ENCODE assay signal across 8 cellular contexts in genomic region chr16:30747331-30747730, GRCh38.
DNase-seq lines count a peak whose midpoint lies in the region; TF ChIP-seq lines count a peak whose summit lies in the region.

No MANE protein-coding gene starts in this region.

- peak; percentile 35 for DNase-seq in GM03348 (ENCODE audit: low spot score)
- peak; percentile 32 for DNase-seq in RWPE1 (ENCODE audit: low spot score)
- DNase-seq in fibroblast of gingiva (ENCODE audit: low read depth): peak; percentile 20
- no peak for DNase-seq in NCI-H1436 treated with DMSO at 0.1 percent for 48 hours (lab: John Stamatoyannopoulos, UW)
- no peak for DNase-seq in NCI-H128 (lab: John Stamatoyannopoulos, UW; ENCODE audit: unreplicated experiment)
- DNase-seq in KBM-7: no peak
- no peak for DNase-seq in amniotic stem cell (lab: John Stamatoyannopoulos, UW)

- POLR2A ChIA-PET in RWPE1 (lab: Yijun Ruan, JAX; ENCODE audit: low non-redundant PET): interaction anchor here (0.6 kb wide), 1 partner anchor 28 kb away, joined by 3 read pairs; no protein-coding TSS in a partner anchor

- H3K27ac ChIP-seq in RWPE1: peak overlapping the region; percentile 94
- H3K27ac ChIP-seq in rectal smooth muscle tissue (ENCODE audit: low read depth, low read length): peak overlapping the region; percentile 77

- peaks cover 9% of the 10 kb centered on the region for H3K36me3 ChIP-seq in rectal smooth muscle tissue (ENCODE audit: control insufficient read depth, insufficient read depth, low read length)

- peak overlapping the region; percentile 70 for H3K9ac ChIP-seq in rectal smooth muscle tissue (ENCODE audit: low read length)

- peak overlapping the region; percentile 83 for H3K4me3 ChIP-seq in rectal smooth muscle tissue (ENCODE audit: low read length)

- no peaks in the 10 kb centered on the region for H3K4me1 ChIP-seq in rectal smooth muscle tissue (ENCODE audit: control insufficient read depth, insufficient read depth, low read length)

- H3K27me3 ChIP-seq in rectal smooth muscle tissue (ENCODE audit: control insufficient read depth, insufficient read depth, low read length): no peaks in the 10 kb centered on the region

- CTCF ChIA-PET in RWPE1 (lab: Yijun Ruan, JAX): interaction anchor here (0.6 to 0.9 kb wide), 2 partner anchors 44 to 949 kb away, joined by 3 read pairs; no protein-coding TSS in a partner anchor

- in situ Hi-C loops in KBM-7 (cut with MboI; ENCODE audit: low pct_unique_long_range_greater_than_20kb, low sequenced_read_pairs): no loop called here

- no peak for TF ChIP-seq CTCF in RWPE1 (conservative IDR thresholded peaks at IDR 0.05; ENCODE audit: low read depth)

Comparison
In these comparisons a context has a peak if more than half of its experiments do, and no peak if none do; other contexts are left out.
1. DNase-seq: peak in GM03348 (single experiment), RWPE1 (single experiment) and fibroblast of gingiva (single experiment); none in NCI-H1436 treated with DMSO at 0.1 percent for 48 hours (single experiment), NCI-H128 (single experiment), KBM-7 (single experiment) and amniotic stem cell (single experiment).